ENCODE assay signal across 27 cellular contexts in the genomic region with DNA sequence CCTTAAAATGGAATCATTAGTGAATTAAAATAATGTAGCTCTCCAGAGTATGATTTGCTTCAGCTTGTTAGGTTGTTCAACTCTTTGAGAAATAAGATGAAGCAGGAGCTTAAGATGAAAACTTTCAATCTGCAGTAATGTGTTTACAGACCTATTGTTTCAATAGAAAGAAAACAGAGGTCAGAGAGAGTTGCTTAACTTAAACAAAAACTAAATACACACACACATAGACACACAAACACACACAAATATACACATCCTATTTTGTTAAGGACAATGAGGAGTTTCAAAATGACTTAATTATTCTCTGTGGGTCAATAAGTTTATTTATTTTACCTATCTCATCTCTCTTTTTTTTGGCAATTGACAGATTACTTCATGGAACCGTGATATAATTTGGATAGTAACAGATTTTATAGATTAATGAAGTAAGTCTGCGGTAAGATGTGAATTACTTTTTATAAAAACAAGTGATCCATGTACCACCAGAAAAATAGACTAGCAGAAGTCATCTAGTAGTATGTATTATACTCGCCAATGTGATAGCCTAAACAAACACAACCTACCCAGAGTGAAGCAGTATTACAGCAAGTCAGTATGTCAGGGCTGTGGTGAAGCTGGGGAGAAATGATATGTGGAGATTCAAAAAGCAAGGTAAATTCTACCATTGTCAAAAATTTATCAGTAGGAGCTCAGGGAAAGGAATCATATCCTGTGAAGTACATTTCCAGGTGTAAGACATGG.
DNase-seq lines count a peak whose midpoint lies in the region; ATAC-seq and TF ChIP-seq lines count a peak whose summit lies in the region.
"Had no signal": no experiment of that assay in that cellular context is flagged by ENCODE, and none has a peak within 500 bp of the region (broad histone marks: within the 10 kb centered on the region; RNA-seq: fewer than 3 reads in every experiment).

No MANE protein-coding gene starts in this region.

- no peaks in the 10 kb centered on the region for H3K36me3 Mint-ChIP-seq in natural killer cell treated with Interleukin-12 subunit alpha and Interleukin-12 subunit beta and Interleukin-15 and Interleukin-18, amount 100 ng/mL, for 72 hours
- H3K36me3 Mint-ChIP-seq: CD4-positive, CD25-positive, alpha-beta regulatory T cell had no signal

- H2AFZ ChIP-seq in SK-N-SH (ENCODE audit: low read depth) (no peak overlapping the region), PC-9 (no peak overlapping the region)
- H2AFZ ChIP-seq: parathyroid adenoma had no signal

- peaks cover 68% of the 10 kb centered on the region for H3K79me2 ChIP-seq in SK-N-SH (ENCODE audit: insufficient read depth)
- no peaks in the 10 kb centered on the region for H3K79me2 ChIP-seq in PC-9 (ENCODE audit: low read depth)
- H3K79me2 ChIP-seq: parathyroid adenoma had no signal

- H3K9ac ChIP-seq in SK-N-SH (peak overlapping the region; percentile 40; the same call in 1 of the 2 replicates), skeletal muscle satellite cell (ENCODE audit: low read depth, low read length) (peak overlapping the region; percentile 48)
- H3K9ac ChIP-seq: parathyroid adenoma had no signal

- H3K4me3 Mint-ChIP-seq in natural killer cell treated with Interleukin-12 subunit alpha and Interleukin-12 subunit beta and Interleukin-15 and Interleukin-18, amount 100 ng/mL, for 72 hours = no peak overlapping the region
- H3K4me3 Mint-ChIP-seq: activated T-cell treated with anti-CD3 and anti-CD28 coated beads, Interleukin-2, amount 50 U/mL, for 72 hours; CD4-positive, CD25-positive, alpha-beta regulatory T cell; central memory CD8-positive, alpha-beta T cell; dendritic cell treated with granulocyte-macrophage colony-stimulating factor and Interleukin-4, amounts not matched to agents 40 ng/mL and 50 ng/mL, for 4 days; H9 had no signal

- H3K9me3 ChIP-seq in SK-N-SH (no peaks in the 10 kb centered on the region), PC-9 (ENCODE audit: insufficient read depth, low read depth) (peaks cover 56% of the 10 kb centered on the region), skeletal muscle satellite cell (replicated peaks; ENCODE audit: low read length) (no peaks in the 10 kb centered on the region), HAP-1 (no peaks in the 10 kb centered on the region)
- H3K9me3 ChIP-seq: esophagus muscularis mucosa, upper lobe of right lung had no signal

- no peak; the same call in 2 of the 3 replicates for ATAC-seq in SK-N-SH treated with all-trans-retinoic acid at 6 μM for 48 hours
- no peak for ATAC-seq in HG03457 (IDR thresholded peaks at IDR 0.05; ENCODE audit: unreplicated experiment)
- no peak for ATAC-seq in natural killer cell treated with Interleukin-12 subunit alpha and Interleukin-12 subunit beta and Interleukin-15 and Interleukin-18, amount 100 ng/mL, for 72 hours
- ATAC-seq: activated CD4-positive, CD25-positive, alpha-beta regulatory T cell treated with anti-CD3 and anti-CD28 coated beads, Interleukin-2, amount 50 U/mL, for 24 hours; activated T-cell treated with anti-CD3 and anti-CD28 coated beads, Interleukin-2, amount 50 U/mL, for 72 hours; stimulated activated naive CD8-positive, alpha-beta T cell treated with anti-CD3 and anti-CD28 coated beads, Interleukin-15, Interleukin-2, amounts not matched to agents 100 U/mL and 50 U/mL, for 24 hours; upper lobe of right lung had no signal

- no peak for TF ChIP-seq EP300 in SK-N-SH (IDR thresholded peaks at IDR 0.05; ENCODE audit: borderline replicate concordance in 1 of 2, low read depth in 1 of 2, low read length in 1 of 2)

- H3F3A ChIP-seq in SK-N-SH (replicated peaks; ENCODE audit: insufficient read depth) (peaks cover 51% of the 10 kb centered on the region), PC-9 (ENCODE audit: insufficient read depth, low read depth) (peaks cover 22% of the 10 kb centered on the region; the same call in 1 of the 2 replicates)

- H3K36me3 ChIP-seq in SK-N-SH (replicated peaks in 1 of 2; ENCODE audit: control insufficient read depth in 1 of 2, insufficient read depth in 2 of 2, low read length in 1 of 2) (peaks cover 0 to 8% of the 10 kb centered on the region in 2 experiments), PC-9 (ENCODE audit: low read depth) (peaks cover 16% of the 10 kb centered on the region; the same call in 1 of the 2 replicates), skeletal muscle satellite cell (ENCODE audit: insufficient read depth, low read length) (no peaks in the 10 kb centered on the region), HAP-1 (replicated peaks) (no peaks in the 10 kb centered on the region)
- H3K36me3 ChIP-seq: esophagus muscularis mucosa, upper lobe of right lung had no signal

- H3K27ac ChIP-seq in SK-N-SH (ENCODE audit: low read depth in 2 of 2, low read length in 1 of 2) = peak overlapping the region; percentile 67 to 94; a peak in 3 of 4 replicates
- peak overlapping the region; percentile 90 for H3K27ac ChIP-seq in PC-9
- peak overlapping the region; percentile 88 for H3K27ac ChIP-seq in epithelial cell of prostate
- H3K27ac ChIP-seq: 22Rv1, esophagus muscularis mucosa, parathyroid adenoma, upper lobe of right lung had no signal

- H3K27ac Mint-ChIP-seq in natural killer cell treated with Interleukin-12 subunit alpha and Interleukin-12 subunit beta and Interleukin-15 and Interleukin-18, amount 100 ng/mL, for 72 hours = no peak overlapping the region
- H3K27ac Mint-ChIP-seq: activated T-cell treated with anti-CD3 and anti-CD28 coated beads, Interleukin-2, amount 50 U/mL, for 72 hours; CD4-positive, CD25-positive, alpha-beta regulatory T cell; dendritic cell treated with granulocyte-macrophage colony-stimulating factor and Interleukin-4, amounts not matched to agents 40 ng/mL and 50 ng/mL, for 4 days; H9 had no signal

- intact Hi-C loops in PC-9 (cut with micrococcal nuclease; ENCODE audit: unreplicated experiment) = loop anchor here (10.0 kb wide), 1 partner anchor 463 kb away; no protein-coding TSS in a partner anchor

- TF ChIP-seq CTCF in SK-N-SH (IDR thresholded peaks at IDR 0.05) = no peak
- TF ChIP-seq CTCF in PC-9 (conservative IDR thresholded peaks at IDR 0.05) = no peak

- no peak for TF ChIP-seq RAD21 in SK-N-SH (IDR thresholded peaks at IDR 0.05; ENCODE audit: low read length)

- DNase-seq in SK-N-SH (no peak), PC-9 (no peak), epithelial cell of prostate (ENCODE audit: low read depth, low spot score) (no peak), HAP-1 (ENCODE audit: low spot score in 2 of 2) (no peak)
- no peak for DNase-seq in natural killer cell treated with Interleukin-12 subunit alpha and Interleukin-12 subunit beta and Interleukin-15 and Interleukin-18, amount 100 ng/mL, for 72 hours (ENCODE audit: low spot score)
- DNase-seq: activated CD4-positive, alpha-beta T cell treated with anti-CD3 and anti-CD28 coated beads, Interleukin-2, amount 50 U/mL, for 4 hours; activated T-cell treated with anti-CD3 and anti-CD28 coated beads, Interleukin-2, amount 50 U/mL, for 72 hours; CD4-positive, CD25-positive, alpha-beta regulatory T cell; DMS153; H9; NCI-H1092; NCI-H1694; retina; stimulated activated CD4-positive, alpha-beta T cell treated with anti-CD3 and anti-CD28 coated beads, Interleukin-1b, Interleukin-23, amount 100 ng/mL, for 48 hours; stimulated activated naive CD8-positive, alpha-beta T cell treated with anti-CD3 and anti-CD28 coated beads, Interleukin-15, Interleukin-2, amounts not matched to agents 100 U/mL and 50 U/mL, for 24 hours; T-helper 2 cell; upper lobe of right lung had no signal

- no peaks in the 10 kb centered on the region for H3K9me3 Mint-ChIP-seq in natural killer cell treated with Interleukin-12 subunit alpha and Interleukin-12 subunit beta and Interleukin-15 and Interleukin-18, amount 100 ng/mL, for 72 hours
- H3K9me3 Mint-ChIP-seq: dendritic cell treated with granulocyte-macrophage colony-stimulating factor and Interleukin-4, amounts not matched to agents 40 ng/mL and 50 ng/mL, for 4 days; H9 had no signal

- H3K27me3 ChIP-seq in SK-N-SH (ENCODE audit: insufficient read depth) (no peaks in the 10 kb centered on the region), PC-9 (ENCODE audit: insufficient read depth, low read depth) (no peaks in the 10 kb centered on the region), skeletal muscle satellite cell (ENCODE audit: control insufficient read depth, insufficient read depth, low read length) (no peaks in the 10 kb centered on the region), HAP-1 (ENCODE audit: low read depth) (peaks cover 3% of the 10 kb centered on the region; the same call in 1 of the 2 replicates)
- H3K27me3 ChIP-seq: esophagus muscularis mucosa, upper lobe of right lung had no signal

- H3K4me3 ChIP-seq in SK-N-SH (ENCODE audit: low read depth in 2 of 2, low read length in 1 of 2) (no peak overlapping the region), PC-9 (0 out of 2 replicates have a peak overlapping the region, but pooled peaks have one; percentile 4), skeletal muscle satellite cell (ENCODE audit: low read length) (no peak overlapping the region), HAP-1 (no peak overlapping the region)
- H3K4me3 ChIP-seq: esophagus muscularis mucosa, lung, upper lobe of right lung had no signal

- no TSS peak for BruUV-seq in PC-9 (replicated peaks; lab: Mats Ljungman, UMichigan)

- no peaks in the 10 kb centered on the region for H3K9me2 ChIP-seq in SK-N-SH
- H3K9me2 ChIP-seq in PC-9 (ENCODE audit: insufficient read depth) = no peaks in the 10 kb centered on the region

- H4K20me1 ChIP-seq in SK-N-SH (ENCODE audit: insufficient read depth) = no peaks in the 10 kb centered on the region
- H4K20me1 ChIP-seq in PC-9 (ENCODE audit: insufficient read depth) = no peaks in the 10 kb centered on the region

- H3K4me1 ChIP-seq in SK-N-SH (ENCODE audit: control insufficient read depth in 1 of 2, insufficient read depth in 2 of 2, low read depth in 1 of 2, low read length in 1 of 2) (peaks cover 3 to 17% of the 10 kb centered on the region in 2 experiments; a peak in 1 of 4 replicates), PC-9 (replicated peaks; ENCODE audit: insufficient read depth) (peaks cover 31% of the 10 kb centered on the region), skeletal muscle satellite cell (ENCODE audit: control insufficient read depth, insufficient read depth, low read length) (peaks cover 44% of the 10 kb centered on the region), HAP-1 (0 out of 2 replicates have a peak, but pooled peaks cover 4% of the 10 kb centered on the region)
- H3K4me1 ChIP-seq: esophagus muscularis mucosa, parathyroid adenoma, upper lobe of right lung had no signal

- in situ Hi-C loops in HAP-1 (cut with MboI; ENCODE audit: low sequenced_read_pairs) = no loop called here

- POLR2A ChIA-PET in SK-N-SH (lab: Yijun Ruan, JAX) (no interaction called here), PC-9 (lab: Charles Lee; ENCODE audit: unreplicated experiment) (no interaction called here)

- 50% methylated on average over 3 of the region's 3 CpGs for WGBS in SK-N-SH (ENCODE audit: low lambda C conversion rate)

- no peaks in the 10 kb centered on the region for H3K4me1 Mint-ChIP-seq in natural killer cell treated with Interleukin-12 subunit alpha and Interleukin-12 subunit beta and Interleukin-15 and Interleukin-18, amount 100 ng/mL, for 72 hours (ENCODE audit: low read depth in 2 of 2)
- H3K4me1 Mint-ChIP-seq: CD4-positive, CD25-positive, alpha-beta regulatory T cell; central memory CD8-positive, alpha-beta T cell had no signal

- peak overlapping the region; percentile 30 for H3K4me2 ChIP-seq in SK-N-SH
- H3K4me2 ChIP-seq in PC-9 = peak overlapping the region; percentile 24
- H3K4me2 ChIP-seq in skeletal muscle satellite cell (ENCODE audit: low read length) = peak overlapping the region; percentile 30

- H3K27me3 Mint-ChIP-seq in natural killer cell treated with Interleukin-12 subunit alpha and Interleukin-12 subunit beta and Interleukin-15 and Interleukin-18, amount 100 ng/mL, for 72 hours = no peaks in the 10 kb centered on the region
- H3K27me3 Mint-ChIP-seq: central memory CD8-positive, alpha-beta T cell; dendritic cell treated with granulocyte-macrophage colony-stimulating factor and Interleukin-4, amounts not matched to agents 40 ng/mL and 50 ng/mL, for 4 days had no signal

- CTCF ChIA-PET in SK-N-SH (lab: Yijun Ruan, JAX) (interaction anchor here (0.7 to 1.6 kb wide), 3 partner anchors 160 to 379 kb away, joined by 3 to 5 read pairs (median 3); no protein-coding TSS in a partner anchor), PC-9 (lab: Charles Lee) (interaction anchor here (0.7 kb wide), 1 partner anchor 21 kb away, joined by 3 read pairs; no protein-coding TSS in a partner anchor)
